1 cellular context compared by ENCODE assay signal in the genomic region with DNA sequence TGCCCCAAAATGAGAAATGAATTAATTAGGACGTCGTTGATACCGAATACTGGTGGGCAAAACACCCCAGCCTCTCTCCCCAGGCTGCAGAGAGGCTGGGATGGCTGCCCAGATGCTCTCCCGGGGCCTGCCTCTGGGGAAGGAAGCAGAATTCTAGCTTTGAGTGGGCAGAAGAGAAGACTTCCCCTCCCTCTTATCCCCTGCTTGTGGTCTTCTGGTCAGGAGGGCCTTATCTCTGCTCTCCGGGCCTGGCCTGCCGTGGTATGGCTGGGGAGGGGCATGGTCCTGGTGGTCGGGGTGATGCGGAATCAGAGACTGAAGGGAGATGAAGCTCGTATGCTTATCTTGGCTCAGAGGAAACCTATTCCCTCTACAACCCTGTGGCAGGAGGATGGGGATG.
TF ChIP-seq lines count a peak whose summit lies in the region.

No MANE protein-coding gene starts in this region.

TF ChIP-seq in K562, 482 proteins besides CTCF, POLR2A, EP300 and RAD21 (continued from another document):
- TF ChIP-seq, protein P1, sequence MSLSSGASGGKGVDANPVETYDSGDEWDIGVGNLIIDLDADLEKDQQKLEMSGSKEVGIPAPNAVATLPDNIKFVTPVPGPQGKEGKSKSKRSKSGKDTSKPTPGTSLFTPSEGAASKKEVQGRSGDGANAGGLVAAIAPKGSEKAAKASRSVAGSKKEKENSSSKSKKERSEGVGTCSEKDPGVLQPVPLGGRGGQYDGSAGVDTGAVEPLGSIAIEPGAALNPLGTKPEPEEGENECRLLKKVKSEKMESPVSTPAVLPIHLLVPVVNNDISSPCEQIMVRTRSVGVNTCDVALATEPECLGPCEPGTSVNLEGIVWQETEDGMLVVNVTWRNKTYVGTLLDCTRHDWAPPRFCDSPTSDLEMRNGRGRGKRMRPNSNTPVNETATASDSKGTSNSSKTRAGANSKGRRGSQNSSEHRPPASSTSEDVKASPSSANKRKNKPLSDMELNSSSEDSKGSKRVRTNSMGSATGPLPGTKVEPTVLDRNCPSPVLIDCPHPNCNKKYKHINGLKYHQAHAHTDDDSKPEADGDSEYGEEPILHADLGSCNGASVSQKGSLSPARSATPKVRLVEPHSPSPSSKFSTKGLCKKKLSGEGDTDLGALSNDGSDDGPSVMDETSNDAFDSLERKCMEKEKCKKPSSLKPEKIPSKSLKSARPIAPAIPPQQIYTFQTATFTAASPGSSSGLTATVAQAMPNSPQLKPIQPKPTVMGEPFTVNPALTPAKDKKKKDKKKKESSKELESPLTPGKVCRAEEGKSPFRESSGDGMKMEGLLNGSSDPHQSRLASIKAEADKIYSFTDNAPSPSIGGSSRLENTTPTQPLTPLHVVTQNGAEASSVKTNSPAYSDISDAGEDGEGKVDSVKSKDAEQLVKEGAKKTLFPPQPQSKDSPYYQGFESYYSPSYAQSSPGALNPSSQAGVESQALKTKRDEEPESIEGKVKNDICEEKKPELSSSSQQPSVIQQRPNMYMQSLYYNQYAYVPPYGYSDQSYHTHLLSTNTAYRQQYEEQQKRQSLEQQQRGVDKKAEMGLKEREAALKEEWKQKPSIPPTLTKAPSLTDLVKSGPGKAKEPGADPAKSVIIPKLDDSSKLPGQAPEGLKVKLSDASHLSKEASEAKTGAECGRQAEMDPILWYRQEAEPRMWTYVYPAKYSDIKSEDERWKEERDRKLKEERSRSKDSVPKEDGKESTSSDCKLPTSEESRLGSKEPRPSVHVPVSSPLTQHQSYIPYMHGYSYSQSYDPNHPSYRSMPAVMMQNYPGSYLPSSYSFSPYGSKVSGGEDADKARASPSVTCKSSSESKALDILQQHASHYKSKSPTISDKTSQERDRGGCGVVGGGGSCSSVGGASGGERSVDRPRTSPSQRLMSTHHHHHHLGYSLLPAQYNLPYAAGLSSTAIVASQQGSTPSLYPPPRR (CRISPR knock-in tag; IDR thresholded peaks at IDR 0.05; ENCODE audit: borderline replicate concordance): no peak
- TF ChIP-seq SNIP1 (IDR thresholded peaks at IDR 0.05; ENCODE audit: low read depth): no peak
- peak; percentile 24 for TF ChIP-seq TAF1 (IDR thresholded peaks at IDR 0.05; ENCODE audit: control insufficient read depth, extremely low read depth, insufficient read depth, low read length, severe bottlenecking)
- peak; percentile 68; the same call in 1 of the 2 replicates for TF ChIP-seq MYNN (IDR thresholded peaks at IDR 0.05)
- TF ChIP-seq MYNN (CRISPR knock-in tag; IDR thresholded peaks at IDR 0.05): no peak
- peak; percentile 57; the same call in 1 of the 2 replicates for TF ChIP-seq RUNX1 (IDR thresholded peaks at IDR 0.05; ENCODE audit: low read depth)
- TF ChIP-seq, protein P2, sequence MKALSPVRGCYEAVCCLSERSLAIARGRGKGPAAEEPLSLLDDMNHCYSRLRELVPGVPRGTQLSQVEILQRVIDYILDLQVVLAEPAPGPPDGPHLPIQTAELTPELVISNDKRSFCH (CRISPR knock-in tag; IDR thresholded peaks at IDR 0.05): no peak
- TF ChIP-seq, protein P2 (tag; IDR thresholded peaks at IDR 0.05): peak; percentile 53; the same call in 1 of the 2 replicates
- TF ChIP-seq DACH1 (IDR thresholded peaks at IDR 0.05; ENCODE audit: partially characterized antibody): no peak
- no peak for TF ChIP-seq POLR2AphosphoS2 (IDR thresholded peaks at IDR 0.05; ENCODE audit: low read length)
- peak; percentile 97 for TF ChIP-seq GATA2 (CRISPR knock-in tag; IDR thresholded peaks at IDR 0.05)
- no peak for TF ChIP-seq CREB1 (IDR thresholded peaks at IDR 0.05)
- no peak for TF ChIP-seq CREB1 (CRISPR knock-in tag; IDR thresholded peaks at IDR 0.05)
- TF ChIP-seq RBM14 (IDR thresholded peaks at IDR 0.05; ENCODE audit: borderline replicate concordance, insufficient read depth, low read depth, low read length): no peak
- no peak for TF ChIP-seq OTX1 (CRISPR knock-in tag; IDR thresholded peaks at IDR 0.05)
